In the genomic region with DNA sequence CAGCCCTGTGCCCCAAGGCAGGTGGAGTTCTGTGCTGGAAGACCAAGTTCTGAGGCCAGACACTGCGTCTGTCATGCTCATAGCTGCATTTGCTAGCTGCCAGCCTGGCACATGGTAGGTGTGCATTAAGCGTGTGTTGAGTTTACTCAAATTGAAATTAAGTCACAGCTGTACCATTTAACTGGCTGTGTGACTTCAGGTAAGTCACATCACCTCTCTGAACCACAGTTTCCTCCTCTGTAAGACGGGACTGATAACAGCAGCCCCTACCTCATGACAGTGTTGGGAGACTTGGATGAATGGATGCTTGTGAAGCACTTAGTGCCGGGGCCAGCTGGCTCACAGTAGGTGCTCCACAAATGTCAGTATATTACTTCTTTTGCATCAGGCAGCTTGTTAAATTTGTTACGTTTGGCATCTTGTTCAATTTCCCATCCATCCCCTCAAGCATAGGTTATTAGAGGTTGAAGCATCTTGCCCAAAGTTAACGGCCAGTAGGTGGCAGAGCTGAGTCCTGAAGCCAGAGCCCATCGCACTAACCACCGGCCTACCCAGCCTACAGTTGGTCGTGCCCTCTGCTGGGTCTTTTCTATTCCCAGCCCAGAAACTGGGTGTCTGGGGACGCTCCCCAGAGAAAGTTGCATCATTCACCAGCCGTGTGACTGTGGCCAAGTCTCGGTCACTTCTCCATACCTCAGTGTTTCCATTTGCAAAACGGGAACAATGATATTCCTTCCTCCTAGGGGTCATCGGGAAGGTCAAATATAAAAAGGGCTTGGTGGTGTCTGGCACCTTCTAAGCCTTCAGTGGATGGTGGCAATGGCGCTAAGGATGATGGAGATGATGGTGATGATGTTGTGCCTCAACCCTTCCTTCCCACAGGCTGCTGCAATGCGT, we compare ENCODE assay signal across 8 cellular contexts. TPM values are rescaled to one million over a fixed set of nuclear protein-coding genes. Genes with fewer than 3 reads are reported as not detected.
DNase-seq lines count a peak whose midpoint lies in the region; ATAC-seq and TF ChIP-seq lines count a peak whose summit lies in the region.

No MANE protein-coding gene starts in this region.

- no peak for TF ChIP-seq EP300 in tibial nerve (IDR thresholded peaks at IDR 0.05)

- H3K36me3 ChIP-seq in tibial nerve, result no peaks in the 10 kb centered on the region

- no peak overlapping the region for H3K27ac ChIP-seq in tibial nerve

- no peaks in the 10 kb centered on the region for H3K36me3 Mint-ChIP-seq in natural killer cell treated with Interleukin-12 subunit alpha and Interleukin-12 subunit beta and Interleukin-15 and Interleukin-18, amount 100 ng/mL, for 72 hours

- no peaks in the 10 kb centered on the region for H3K9me3 ChIP-seq in tibial nerve

- 55 to 57% methylated on average over 15 to 16 of the region's 16 CpGs for WGBS in tibial nerve, 2 donors

- H3K27ac Mint-ChIP-seq in natural killer cell treated with Interleukin-12 subunit alpha and Interleukin-12 subunit beta and Interleukin-15 and Interleukin-18, amount 100 ng/mL, for 72 hours, result no peak overlapping the region

- no peaks in the 10 kb centered on the region for H3K4me1 Mint-ChIP-seq in natural killer cell treated with Interleukin-12 subunit alpha and Interleukin-12 subunit beta and Interleukin-15 and Interleukin-18, amount 100 ng/mL, for 72 hours (ENCODE audit: low read depth in 2 of 2)

- peaks cover 0 to 10% (median 0%) of the 10 kb centered on the region in 4 donors for H3K4me1 ChIP-seq in tibial nerve

- H3K4me3 Mint-ChIP-seq in natural killer cell treated with Interleukin-12 subunit alpha and Interleukin-12 subunit beta and Interleukin-15 and Interleukin-18, amount 100 ng/mL, for 72 hours, result no peak overlapping the region

- ATAC-seq in natural killer cell treated with Interleukin-12 subunit alpha and Interleukin-12 subunit beta and Interleukin-15 and Interleukin-18, amount 100 ng/mL, for 72 hours, result peak; percentile 69 to 76
- no peak for ATAC-seq in GM18517 (IDR thresholded peaks at IDR 0.05; ENCODE audit: unreplicated experiment)

- H3K27me3 Mint-ChIP-seq in natural killer cell treated with Interleukin-12 subunit alpha and Interleukin-12 subunit beta and Interleukin-15 and Interleukin-18, amount 100 ng/mL, for 72 hours, result no peaks in the 10 kb centered on the region

- H3K4me3 ChIP-seq in GM12875 (ENCODE audit: low read depth, low read length) (no peak overlapping the region), tibial nerve (no peak overlapping the region)

- TF ChIP-seq POLR2A in tibial nerve (IDR thresholded peaks at IDR 0.05), result no peak

- TF ChIP-seq CTCF in GM12875 (IDR thresholded peaks at IDR 0.05; ENCODE audit: borderline replicate concordance, insufficient read depth, low read depth, low read length), result peak; percentile 80
- TF ChIP-seq CTCF in tibial nerve (IDR thresholded peaks at IDR 0.05), result peak in 4 of 5 experiments; percentile 29 to 42 (median 38)

- no peaks in the 10 kb centered on the region for H3K9me3 Mint-ChIP-seq in natural killer cell treated with Interleukin-12 subunit alpha and Interleukin-12 subunit beta and Interleukin-15 and Interleukin-18, amount 100 ng/mL, for 72 hours

- DNase-seq in NCI-H345 treated with DMSO at 0.1 percent for 48 hours (lab: John Stamatoyannopoulos, UW; ENCODE audit: unreplicated experiment) (peak; percentile 0), tibial nerve (ENCODE audit: low spot score in 2 of 2) (peak in 1 of 2 donors; percentile 53), NCI-H1694 (lab: John Stamatoyannopoulos, UW) (no peak)
- peak; percentile 59 to 64 for DNase-seq in activated CD4-positive, alpha-beta T cell treated with anti-CD3 and anti-CD28 coated beads, Interleukin-2, amount 50 U/mL, for 4 hours
- peak; percentile 12 for DNase-seq in effector CD8-positive, alpha-beta T cell (lab: John Stamatoyannopoulos, UW)
- DNase-seq in natural killer cell treated with Interleukin-12 subunit alpha and Interleukin-12 subunit beta and Interleukin-15 and Interleukin-18, amount 100 ng/mL, for 72 hours (ENCODE audit: low spot score), result peak; percentile 68

- no peaks in the 10 kb centered on the region for H3K27me3 ChIP-seq in tibial nerve

RNA-seq across cellular contexts. Expression of a gene that starts 4.5 kb away (rescaled TPM):
- total RNA-seq in natural killer cell treated with Interleukin-12 subunit alpha and Interleukin-12 subunit beta and Interleukin-15 and Interleukin-18, amount 100 ng/mL, for 72 hours, result not detected
- not detected for total RNA-seq in tibial nerve

RNA-seq across cellular contexts. Expression of a gene that starts 27.0 kb away (rescaled TPM):
- 10 to 100 TPM; 40.5 to 73.9 TPM for total RNA-seq in natural killer cell treated with Interleukin-12 subunit alpha and Interleukin-12 subunit beta and Interleukin-15 and Interleukin-18, amount 100 ng/mL, for 72 hours
- 10 to 100 TPM; 23.6 to 66.9 (median 28.0) TPM for total RNA-seq in tibial nerve
